In genomic region chr4:6492861-6493667, GRCh38 we compare ENCODE assay signal across 23 cellular contexts. TPM values are rescaled to one million over a fixed set of nuclear protein-coding genes. Genes with fewer than 3 reads are reported as not detected.
DNase-seq lines count a peak whose midpoint lies in the region; ATAC-seq, FAIRE-seq and TF ChIP-seq lines count a peak whose summit lies in the region.
"Had no signal": no experiment of that assay in that cellular context is flagged by ENCODE, and none has a peak within 500 bp of the region (broad histone marks: within the 10 kb centered on the region; RNA-seq: fewer than 3 reads in every experiment).

No MANE protein-coding gene starts in this region.

- 58% methylated on average over 13 of the region's 13 CpGs for WGBS in esophagus muscularis mucosa

- in situ Hi-C loops in GM13976 (cut with MboI; ENCODE audit: low sequenced_read_pairs, unreplicated experiment), result no loop called here

- H3K36me3 ChIP-seq in astrocyte (ENCODE audit: insufficient read depth, low read length), result no peaks in the 10 kb centered on the region
- no peaks in the 10 kb centered on the region for H3K36me3 ChIP-seq in esophagus muscularis mucosa
- H3K36me3 ChIP-seq in neural progenitor cell, result no peaks in the 10 kb centered on the region
- H3K36me3 ChIP-seq in lower lobe of right lung, result no peaks in the 10 kb centered on the region
- H3K36me3 ChIP-seq: right lobe of liver had no signal

- H3K9me3 Mint-ChIP-seq in astrocyte (ENCODE audit: unreplicated experiment) (peaks cover 4% of the 10 kb centered on the region), neural progenitor cell (peaks cover 7% of the 10 kb centered on the region)
- peaks cover 6% of the 10 kb centered on the region for H3K9me3 Mint-ChIP-seq in activated CD4-positive, alpha-beta memory T cell treated with anti-CD3 and anti-CD28 coated beads for 36 hours

- no peak overlapping the region for H3K27ac ChIP-seq in astrocyte (ENCODE audit: low read depth, low read length)
- H3K27ac ChIP-seq in esophagus muscularis mucosa (replicated peaks in 1 of 4), result no peak overlapping the region
- no peak overlapping the region for H3K27ac ChIP-seq in neural progenitor cell
- H3K27ac ChIP-seq in lower lobe of right lung, result no peak overlapping the region
- H3K27ac ChIP-seq: GM23248, right lobe of liver had no signal

- H3K4me1 ChIP-seq in astrocyte (ENCODE audit: insufficient read depth, low read length) (no peaks in the 10 kb centered on the region), esophagus muscularis mucosa (peaks cover 0 to 17% (median 14%) of the 10 kb centered on the region in 4 donors), neural progenitor cell (peaks cover 6% of the 10 kb centered on the region), lower lobe of right lung (no peaks in the 10 kb centered on the region)
- H3K4me1 ChIP-seq: right lobe of liver had no signal

- H3K4me1 Mint-ChIP-seq in astrocyte (ENCODE audit: low read depth, unreplicated experiment), result no peaks in the 10 kb centered on the region
- H3K4me1 Mint-ChIP-seq in neural progenitor cell, result peaks cover 16% of the 10 kb centered on the region
- H3K4me1 Mint-ChIP-seq in activated CD4-positive, alpha-beta memory T cell treated with anti-CD3 and anti-CD28 coated beads for 36 hours (ENCODE audit: low read depth), result no peaks in the 10 kb centered on the region
- H3K4me1 Mint-ChIP-seq: activated CD4-positive, alpha-beta T cell treated with anti-CD3 and anti-CD28 coated beads for 36 hours; CD4-positive, CD25-positive, alpha-beta regulatory T cell; immature natural killer cell had no signal

- H3K9me3 ChIP-seq in astrocyte (ENCODE audit: insufficient read depth, low read depth, low read length) (peaks cover 2% of the 10 kb centered on the region), esophagus muscularis mucosa (peaks cover 0 to 7% (median 3%) of the 10 kb centered on the region in 4 donors), neural progenitor cell (ENCODE audit: low read depth) (no peaks in the 10 kb centered on the region), lower lobe of right lung (no peaks in the 10 kb centered on the region)
- H3K9me3 ChIP-seq: right lobe of liver had no signal

- H3K4me3 ChIP-seq in astrocyte (ENCODE audit: insufficient read depth, low read depth, low read length), result no peak overlapping the region
- peak overlapping the region; percentile 20 to 30 (median 28) for H3K4me3 ChIP-seq in esophagus muscularis mucosa
- no peak overlapping the region for H3K4me3 ChIP-seq in neural progenitor cell
- no peak overlapping the region for H3K4me3 ChIP-seq in lower lobe of right lung
- H3K4me3 ChIP-seq: GM23248, right lobe of liver had no signal

- intact Hi-C loops in esophagus muscularis mucosa (cut with DNase I) (no loop called here), lower lobe of right lung (cut with DNase I) (no loop called here)
- intact Hi-C loops in activated CD4-positive, alpha-beta memory T cell treated with anti-CD3 and anti-CD28 coated beads for 36 hours (cut with micrococcal nuclease), result no loop called here

- no peak for FAIRE-seq in astrocyte (lab: Jason Lieb, UNC)
- FAIRE-seq in HTR-8/SVneo (lab: Jason Lieb, UNC), result no peak
- FAIRE-seq: TTC549 had no signal

- H3K9ac ChIP-seq in astrocyte (ENCODE audit: low read length) (no peak overlapping the region), neural progenitor cell (no peak overlapping the region)
- H3K9ac ChIP-seq: GM23248 had no signal

- peak; percentile 6 for DNase-seq in GM13976 (ENCODE audit: low spot score)
- no peak for DNase-seq in astrocyte (ENCODE audit: low read depth)
- peak; percentile 84 for DNase-seq in esophagus muscularis mucosa (ENCODE audit: extremely low spot score)
- no peak for DNase-seq in neural progenitor cell (ENCODE audit: low spot score)
- no peak for DNase-seq in activated T-cell treated with anti-CD3 and anti-CD28 coated beads, Interleukin-2, amount 50 U/mL, for 48 hours
- DNase-seq in activated CD4-positive, alpha-beta memory T cell treated with anti-CD3 and anti-CD28 coated beads for 36 hours, result no peak
- no peak for DNase-seq in lower lobe of right lung
- no peak for DNase-seq in HTR-8/SVneo (ENCODE audit: insufficient read length, low spot score)
- DNase-seq: activated CD4-positive, alpha-beta T cell treated with anti-CD3 and anti-CD28 coated beads for 36 hours; activated gamma-delta T cell treated with Interleukin-2 at 50 U/mL for 16 hours; CD4-positive, CD25-positive, alpha-beta regulatory T cell; effector CD8-positive, alpha-beta T cell; immature natural killer cell; KG1; NCI-H187 treated with DMSO at 0.1 percent for 48 hours; OCI-M1; right lobe of liver; SIG-M5; stimulated activated CD4-positive, alpha-beta T cell treated with anti-CD3 and anti-CD28 coated beads, Interleukin-15, amount 100 ng/mL, for 24 hours; substantia nigra had no signal

- peaks cover 2% of the 10 kb centered on the region for H3K27me3 ChIP-seq in astrocyte (ENCODE audit: insufficient read depth, low read length)
- peaks cover 0 to 17% (median 0%) of the 10 kb centered on the region in 4 donors for H3K27me3 ChIP-seq in esophagus muscularis mucosa
- H3K27me3 ChIP-seq in neural progenitor cell, result peaks cover 9% of the 10 kb centered on the region
- peaks cover 4% of the 10 kb centered on the region for H3K27me3 ChIP-seq in lower lobe of right lung (ENCODE audit: low read depth)
- H3K27me3 ChIP-seq: right lobe of liver had no signal

- H3K27ac Mint-ChIP-seq in astrocyte (ENCODE audit: unreplicated experiment), result no peak overlapping the region
- H3K27ac Mint-ChIP-seq in neural progenitor cell, result peak overlapping the region; percentile 93
- no peak overlapping the region for H3K27ac Mint-ChIP-seq in activated CD4-positive, alpha-beta memory T cell treated with anti-CD3 and anti-CD28 coated beads for 36 hours
- H3K27ac Mint-ChIP-seq: activated CD4-positive, alpha-beta T cell treated with anti-CD3 and anti-CD28 coated beads for 36 hours; CD4-positive, CD25-positive, alpha-beta regulatory T cell; immature natural killer cell had no signal

- no peaks in the 10 kb centered on the region for H3F3A ChIP-seq in neural progenitor cell (ENCODE audit: low read depth)

- H2AFZ ChIP-seq in astrocyte (ENCODE audit: low read depth, low read length), result no peak overlapping the region
- H2AFZ ChIP-seq in neural progenitor cell (replicated peaks), result no peak overlapping the region
- H2AFZ ChIP-seq: GM23248 had no signal

- CTCF ChIA-PET in activated CD4-positive, alpha-beta memory T cell treated with anti-CD3 and anti-CD28 coated beads for 36 hours (lab: Charles Lee), result no interaction called here

- no peak for ATAC-seq in lower lobe of right lung
- ATAC-seq: activated CD4-positive, alpha-beta T cell treated with anti-CD3 and anti-CD28 coated beads for 36 hours; right lobe of liver had no signal

- H4K20me1 ChIP-seq in astrocyte (ENCODE audit: insufficient read depth, low read length) (no peaks in the 10 kb centered on the region), neural progenitor cell (ENCODE audit: low read depth) (no peaks in the 10 kb centered on the region)

- peaks cover 61% of the 10 kb centered on the region for H3K27me3 Mint-ChIP-seq in astrocyte (ENCODE audit: low read depth, unreplicated experiment)
- peaks cover 18% of the 10 kb centered on the region for H3K27me3 Mint-ChIP-seq in neural progenitor cell (ENCODE audit: insufficient read depth, low read depth)
- H3K27me3 Mint-ChIP-seq in activated CD4-positive, alpha-beta memory T cell treated with anti-CD3 and anti-CD28 coated beads for 36 hours, result peaks cover 33% of the 10 kb centered on the region

- no peak for TF ChIP-seq EP300 in esophagus muscularis mucosa (IDR thresholded peaks at IDR 0.05)

- H3K4me3 Mint-ChIP-seq in astrocyte (ENCODE audit: unreplicated experiment) (no peak overlapping the region), neural progenitor cell (peak overlapping the region; percentile 34)
- H3K4me3 Mint-ChIP-seq in activated CD4-positive, alpha-beta memory T cell treated with anti-CD3 and anti-CD28 coated beads for 36 hours, result no peak overlapping the region
- H3K4me3 Mint-ChIP-seq: activated CD4-positive, alpha-beta T cell treated with anti-CD3 and anti-CD28 coated beads for 36 hours; CD4-positive, CD25-positive, alpha-beta regulatory T cell; immature natural killer cell had no signal

- H3K36me3 Mint-ChIP-seq in astrocyte (ENCODE audit: low read depth, unreplicated experiment) (peaks cover 3% of the 10 kb centered on the region), neural progenitor cell (no peaks in the 10 kb centered on the region)
- H3K36me3 Mint-ChIP-seq in activated CD4-positive, alpha-beta memory T cell treated with anti-CD3 and anti-CD28 coated beads for 36 hours, result peaks cover 2% of the 10 kb centered on the region
- H3K36me3 Mint-ChIP-seq: CD4-positive, CD25-positive, alpha-beta regulatory T cell; immature natural killer cell had no signal

- H3K79me2 ChIP-seq in astrocyte (ENCODE audit: insufficient read depth, low read length) (no peaks in the 10 kb centered on the region), neural progenitor cell (ENCODE audit: low read depth) (no peaks in the 10 kb centered on the region)

- POLR2A ChIA-PET in activated CD4-positive, alpha-beta memory T cell treated with anti-CD3 and anti-CD28 coated beads for 36 hours (lab: Charles Lee), result no interaction called here

- no peak for TF ChIP-seq CTCF in GM13976 (IDR thresholded peaks at IDR 0.05; ENCODE audit: borderline replicate concordance, control extremely low read depth, extremely low read depth, insufficient read depth, missing control alignments)
- no peak for TF ChIP-seq CTCF in astrocyte (IDR thresholded peaks at IDR 0.05; ENCODE audit: insufficient read depth, low read depth, low read length)
- no peak for TF ChIP-seq CTCF in esophagus muscularis mucosa (IDR thresholded peaks at IDR 0.05)
- TF ChIP-seq CTCF in neural progenitor cell (IDR thresholded peaks at IDR 0.05), result no peak
- TF ChIP-seq CTCF in lower lobe of right lung (IDR thresholded peaks at IDR 0.05), result no peak

- TF ChIP-seq POLR2A in esophagus muscularis mucosa (IDR thresholded peaks at IDR 0.05; ENCODE audit: low read depth), result no peak

- H3K4me2 ChIP-seq in astrocyte (ENCODE audit: low read length) (peak overlapping the region; percentile 55), neural progenitor cell (no peak overlapping the region)

RNA-seq across cellular contexts. Expression of gene PPP2R2C, which starts 20.6 kb away (rescaled TPM):
- total RNA-seq in astrocyte (0.72 and 1.1 TPM in 2 replicates), esophagus muscularis mucosa (1 to 10 TPM in 3 of 4 donors, under 1 TPM in 1; 0.50 to 2.7 (median 1.4) TPM), neural progenitor cell (ENCODE audit: low replicate concordance) (2.5 and 3.5 TPM in 2 replicates), lower lobe of right lung (not detected)
- total RNA-seq in activated CD4-positive, alpha-beta memory T cell treated with anti-CD3 and anti-CD28 coated beads for 36 hours, result not detected
- total RNA-seq: CD4-positive, CD25-positive, alpha-beta regulatory T cell; GM23248; osteocyte had no signal

Comparison
In these comparisons a context has a peak if more than half of its experiments do, and no peak if none do; other contexts are left out.
1. DNase-seq: peak in GM13976 (single experiment) and esophagus muscularis mucosa (single experiment); none in astrocyte (single experiment), neural progenitor cell (single experiment), activated T-cell treated with anti-CD3 and anti-CD28 coated beads, Interleukin-2, amount 50 U/mL, for 48 hours (0 of 2), activated CD4-positive, alpha-beta memory T cell treated with anti-CD3 and anti-CD28 coated beads for 36 hours (single experiment), lower lobe of right lung (single experiment) and HTR-8/SVneo (single experiment).
2. H3K4me3 ChIP-seq: peak in esophagus muscularis mucosa (4 of 4); none in astrocyte (single experiment), neural progenitor cell (single experiment) and lower lobe of right lung (single experiment).